In the genomic region with DNA sequence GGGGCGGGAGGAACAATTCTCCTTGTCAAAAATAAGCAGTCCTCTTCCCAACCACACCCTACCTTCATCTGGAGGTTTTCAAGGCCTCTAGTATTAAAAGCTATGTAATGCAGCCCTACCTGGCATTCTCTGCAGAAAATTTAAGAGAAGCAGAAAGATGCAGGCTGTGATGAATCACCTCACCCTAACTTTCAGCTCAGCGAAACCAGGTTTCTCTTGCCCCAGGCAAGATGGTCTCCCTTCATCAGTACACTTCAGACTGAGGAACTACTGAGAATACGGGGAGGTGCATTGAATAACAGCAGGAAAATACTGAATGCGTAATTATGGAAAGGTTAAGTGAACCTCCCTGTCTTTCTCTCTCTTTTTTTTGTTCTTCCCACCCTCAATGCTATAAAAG, we compare ENCODE assay signal across 35 cellular contexts.
"Had no signal": no experiment of that assay in that cellular context is flagged by ENCODE, and none has a peak within 500 bp of the region (broad histone marks: within the 10 kb centered on the region; RNA-seq: fewer than 3 reads in every experiment).

No MANE protein-coding gene starts in this region.

- H3K9me3 Mint-ChIP-seq: activated CD4-positive, alpha-beta T cell treated with anti-CD3 and anti-CD28 coated beads, Interleukin-2, amount 10 ng/mL, durations not matched to agents 7 days and 5 days; activated naive CD4-positive, alpha-beta T cell treated with anti-CD3 and anti-CD28 coated beads, Interleukin-2, amount 50 U/mL, for 24 hours; activated naive CD8-positive, alpha-beta T cell treated with anti-CD3 and anti-CD28 coated beads, Interleukin-2, amount 10 ng/mL, durations not matched to agents 7 days and 5 days; activated T-cell treated with anti-CD3 and anti-CD28 coated beads, Interleukin-2, amount 50 U/mL, for 24 hours; activated T-helper 2 cell treated with anti-CD3 and anti-CD28 coated beads, Interferon-gamma antibody, Interleukin-2, Interleukin-4, amounts not matched to agents 10 μg/mL and 5 μg/mL and 100 μg/mL, durations not matched to agents 14 hours and 24 hours and 36 hours had no signal

- H3K36me3 Mint-ChIP-seq: activated naive CD4-positive, alpha-beta T cell treated with anti-CD3 and anti-CD28 coated beads, Interleukin-2, amount 50 U/mL, for 24 hours; activated naive CD8-positive, alpha-beta T cell treated with anti-CD3 and anti-CD28 coated beads, Interleukin-2, amount 10 ng/mL, durations not matched to agents 7 days and 5 days had no signal

- H3K4me3 ChIP-seq: ascending aorta, MG63, PC-9 had no signal

- H3K4me3 Mint-ChIP-seq: activated CD4-positive, alpha-beta T cell treated with anti-CD3 and anti-CD28 coated beads for 36 hours; activated CD4-positive, alpha-beta T cell treated with anti-CD3 and anti-CD28 coated beads, Interleukin-2, amount 10 ng/mL, durations not matched to agents 7 days and 5 days; activated CD8-positive, alpha-beta T cell treated with anti-CD3 and anti-CD28 coated beads, Interleukin-2, amount 10 ng/mL, durations not matched to agents 7 days and 5 days; activated naive CD4-positive, alpha-beta T cell treated with anti-CD3 and anti-CD28 coated beads, Interleukin-2, amount 50 U/mL, for 24 hours; activated naive CD8-positive, alpha-beta T cell treated with anti-CD3 and anti-CD28 coated beads, Interleukin-2, amount 10 ng/mL, durations not matched to agents 7 days and 5 days; activated T-cell treated with anti-CD3 and anti-CD28 coated beads, Interleukin-2, amount 50 U/mL, for 24 hours had no signal

- H3K27ac ChIP-seq: ascending aorta, PC-9, RWPE1, VCaP had no signal

- H3K27ac Mint-ChIP-seq: activated CD4-positive, alpha-beta T cell treated with anti-CD3 and anti-CD28 coated beads for 36 hours; activated CD4-positive, alpha-beta T cell treated with anti-CD3 and anti-CD28 coated beads, Interleukin-2, amount 10 ng/mL, durations not matched to agents 7 days and 5 days; activated CD8-positive, alpha-beta T cell treated with anti-CD3 and anti-CD28 coated beads, Interleukin-2, amount 10 ng/mL, durations not matched to agents 7 days and 5 days; activated naive CD4-positive, alpha-beta T cell treated with anti-CD3 and anti-CD28 coated beads, Interleukin-2, amount 50 U/mL, for 24 hours; activated naive CD8-positive, alpha-beta T cell treated with anti-CD3 and anti-CD28 coated beads, Interleukin-2, amount 10 ng/mL, durations not matched to agents 7 days and 5 days; activated T-cell treated with anti-CD3 and anti-CD28 coated beads, Interleukin-2, amount 50 U/mL, for 24 hours; activated T-helper 2 cell treated with anti-CD3 and anti-CD28 coated beads, Interferon-gamma antibody, Interleukin-2, Interleukin-4, amounts not matched to agents 10 μg/mL and 5 μg/mL and 100 μg/mL, durations not matched to agents 14 hours and 24 hours and 36 hours had no signal

- FAIRE-seq: RCC 7860 had no signal

- H3K27me3 ChIP-seq: ascending aorta, MG63 had no signal

- H3K9me3 ChIP-seq: ascending aorta, MG63 had no signal

- H3K36me3 ChIP-seq: ascending aorta, MG63 had no signal

- H3K4me2 ChIP-seq: PC-9 had no signal

- ATAC-seq: activated CD4-positive, alpha-beta T cell treated with anti-CD3 and anti-CD28 coated beads for 36 hours; activated CD8-positive, alpha-beta T cell treated with anti-CD3 and anti-CD28 coated beads, Interleukin-2, amount 10 ng/mL, durations not matched to agents 7 days and 5 days; Right ventricle myocardium inferior had no signal

- DNase-seq: activated CD4-positive, alpha-beta T cell treated with anti-CD3 and anti-CD28 coated beads for 36 hours; activated CD4-positive, alpha-beta T cell treated with anti-CD3 and anti-CD28 coated beads, Interleukin-2, amount 10 ng/mL, durations not matched to agents 7 days and 5 days; activated CD4-positive, alpha-beta T cell treated with anti-CD3 and anti-CD28 coated beads, Interleukin-2, amount 50 U/mL, for 48 hours; activated CD4-positive, CD25-positive, alpha-beta regulatory T cell; activated CD8-positive, alpha-beta T cell treated with anti-CD3 and anti-CD28 coated beads, Interleukin-2, amount 10 ng/mL, durations not matched to agents 7 days and 5 days; activated gamma-delta T cell; activated naive CD4-positive, alpha-beta T cell treated with Interleukin-2 at 50 U/mL for 16 hours; activated naive CD8-positive, alpha-beta T cell treated with anti-CD3 and anti-CD28 coated beads, Interleukin-2, amount 10 ng/mL, durations not matched to agents 7 days and 5 days; activated T-cell treated with anti-CD3 and anti-CD28 coated beads, Interleukin-2, amount 50 U/mL, for 24 hours; amygdala; caudate nucleus; Karpas-422; KBM-7; MG63; NCI-H1048; NCI-H1105 treated with DMSO at 0.1 percent for 48 hours; NCI-H1436 treated with DMSO at 0.1 percent for 48 hours; NCI-H1694 treated with DMSO at 0.1 percent for 48 hours; NCI-H2029; NCI-H345; NCI-H524 treated with DMSO at 0.1 percent for 48 hours; NCI-H748 treated with DMSO at 0.1 percent for 48 hours; PC-9; SIG-M5; SW 1271; T-helper 1 cell; T-helper 2 cell; T-helper 9 cell had no signal

- H2AFZ ChIP-seq: PC-9 had no signal
